In genomic region chr2:45162711-45163110, GRCh38 we compare ENCODE assay signal across 7 cellular contexts.
"Had no signal": no experiment of that assay in that cellular context is flagged by ENCODE, and none has a peak within 500 bp of the region (broad histone marks: within the 10 kb centered on the region; RNA-seq: fewer than 3 reads in every experiment).

No MANE protein-coding gene starts in this region.

- H3K27ac Mint-ChIP-seq: GM23338, HFFc6, IgD-negative memory B cell had no signal

- H3K4me3 ChIP-seq: GM23338, HAP-1 had no signal

- H3K9me3 Mint-ChIP-seq: GM23338, HFFc6, IgD-negative memory B cell had no signal

- H3K4me3 Mint-ChIP-seq: GM23338, HFFc6, IgD-negative memory B cell had no signal

- DNase-seq: HFFc6 had no signal

- ATAC-seq: GM23338, HCT116, HepG2 had no signal

- H3K4me1 Mint-ChIP-seq: IgD-negative memory B cell had no signal

- H3K36me3 ChIP-seq: HAP-1 had no signal

- H2AFZ ChIP-seq: GM23338 had no signal

- H3K27ac ChIP-seq: HL-60 had no signal

- H3K9me3 ChIP-seq: HAP-1 had no signal

- H3K36me3 Mint-ChIP-seq: IgD-negative memory B cell had no signal

- H3K4me2 ChIP-seq: GM23338 had no signal
